ENCODE assay signal across 17 cellular contexts in the genomic region with DNA sequence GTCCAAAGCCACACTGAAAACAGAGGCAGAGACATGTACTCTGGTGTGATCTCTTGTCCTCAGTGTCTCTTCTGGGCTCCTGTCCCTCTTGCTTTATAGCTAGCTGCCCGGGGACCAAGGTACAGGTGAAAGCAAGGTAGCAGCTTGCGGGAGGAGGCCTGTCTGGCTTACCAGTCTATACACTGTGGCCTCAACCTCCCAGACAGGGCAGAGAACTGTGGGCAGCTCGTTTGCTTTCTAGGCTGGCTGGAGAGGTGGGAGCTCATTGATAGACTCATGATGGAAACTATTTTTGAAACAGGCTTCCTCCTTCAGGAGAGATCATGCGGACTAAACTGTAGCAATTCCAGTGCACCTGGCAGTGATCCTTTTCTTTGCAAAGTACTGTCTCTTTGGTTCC. TPM values are rescaled to one million over a fixed set of nuclear protein-coding genes. Genes with fewer than 3 reads are reported as not detected.
DNase-seq lines count a peak whose midpoint lies in the region; ATAC-seq and TF ChIP-seq lines count a peak whose summit lies in the region.
"Had no signal": no experiment of that assay in that cellular context is flagged by ENCODE, and none has a peak within 500 bp of the region (broad histone marks: within the 10 kb centered on the region; RNA-seq: fewer than 3 reads in every experiment).

No MANE protein-coding gene starts in this region.

- POLR2A ChIA-PET in activated CD4-positive, alpha-beta T cell treated with anti-CD3 and anti-CD28 coated beads for 36 hours (lab: Charles Lee) = no interaction called here
- POLR2A ChIA-PET in Panc1 (lab: Charles Lee) = no interaction called here

- H3K4me1 ChIP-seq in Panc1 (ENCODE audit: control insufficient read depth, insufficient read depth, low read length) (peaks cover 10% of the 10 kb centered on the region), left lung (peaks cover 10 to 80% of the 10 kb centered on the region in 2 donors)

- H3K4me3 Mint-ChIP-seq in activated CD4-positive, alpha-beta T cell treated with anti-CD3 and anti-CD28 coated beads for 36 hours = no peak overlapping the region
- H3K4me3 Mint-ChIP-seq in stimulated activated memory B cell treated with anti-CD40 and anti-IgM and Interleukin-4, amounts not matched to agents 10 μg/mL and 1 μg/mL and 100 μg/mL, for 72 hours = no peak overlapping the region
- H3K4me3 Mint-ChIP-seq: activated CD4-positive, alpha-beta T cell treated with anti-CD3 and anti-CD28 coated beads, Interleukin-2, amount 10 ng/mL, durations not matched to agents 7 days and 5 days; mesothelial cell of epicardium had no signal

- intact Hi-C loops in activated CD4-positive, alpha-beta T cell treated with anti-CD3 and anti-CD28 coated beads for 36 hours (cut with DNase I, micrococcal nuclease) = no loop called here
- intact Hi-C loops in Panc1 (cut with micrococcal nuclease; ENCODE audit: unreplicated experiment) = no loop called here
- intact Hi-C loops in left lung (cut with DNase I) = loop anchor here in 1 of 2 donors (10.0 kb wide), 1 partner anchor 171 kb away; no protein-coding TSS in a partner anchor
- intact Hi-C loops in sciatic nerve (cut with DNase I) = no loop called here

- ATAC-seq in activated CD4-positive, alpha-beta T cell treated with anti-CD3 and anti-CD28 coated beads for 36 hours = no peak
- ATAC-seq in Panc1 = no peak
- no peak for ATAC-seq in left lung
- no peak for ATAC-seq in stimulated activated memory B cell treated with anti-CD40 and anti-IgM and Interleukin-4, amounts not matched to agents 10 μg/mL and 1 μg/mL and 100 μg/mL, for 72 hours
- ATAC-seq in GM18868 (IDR thresholded peaks at IDR 0.05; ENCODE audit: unreplicated experiment) = no peak
- ATAC-seq in sciatic nerve = no peak
- no peak for ATAC-seq in HG03571 (IDR thresholded peaks at IDR 0.05; ENCODE audit: unreplicated experiment)

- CTCF ChIA-PET in activated CD4-positive, alpha-beta T cell treated with anti-CD3 and anti-CD28 coated beads for 36 hours (lab: Charles Lee) = interaction anchor here (2.1 kb wide), 1 partner anchor 45 kb away, joined by 6 read pairs; a partner anchor contains a TSS
- CTCF ChIA-PET in Panc1 (lab: Charles Lee) = no interaction called here

- H3K27ac Mint-ChIP-seq in activated CD4-positive, alpha-beta T cell treated with anti-CD3 and anti-CD28 coated beads for 36 hours = peak overlapping the region; percentile 6
- H3K27ac Mint-ChIP-seq in stimulated activated memory B cell treated with anti-CD40 and anti-IgM and Interleukin-4, amounts not matched to agents 10 μg/mL and 1 μg/mL and 100 μg/mL, for 72 hours = peak overlapping the region; percentile 93

- no peaks in the 10 kb centered on the region for H3K27me3 ChIP-seq in Panc1 (ENCODE audit: control insufficient read depth, insufficient read depth, low read length)
- no peaks in the 10 kb centered on the region for H3K27me3 ChIP-seq in left lung
- H3K27me3 ChIP-seq: brain microvascular endothelial cell, tibial nerve had no signal

- H3K4me3 ChIP-seq in Panc1 (ENCODE audit: low read depth in 2 of 2, low read length in 2 of 2) = no peak overlapping the region
- no peak overlapping the region for H3K4me3 ChIP-seq in left lung
- H3K4me3 ChIP-seq: tibial nerve had no signal

- no peak overlapping the region for H3K27ac ChIP-seq in Panc1 (ENCODE audit: low read length)
- peak overlapping the region; percentile 65 to 100 for H3K27ac ChIP-seq in left lung
- H3K27ac ChIP-seq: brain microvascular endothelial cell had no signal

- H3K9me3 ChIP-seq in Panc1 (ENCODE audit: control insufficient read depth, insufficient read depth, low read depth, low read length) (no peaks in the 10 kb centered on the region), left lung (no peaks in the 10 kb centered on the region)
- H3K9me3 ChIP-seq: tibial nerve had no signal

- in situ Hi-C loops in Panc1 (cut with HindIII; ENCODE audit: low pct_unique_long_range_greater_than_20kb, low sequenced_read_pairs) = no loop called here

- H3K36me3 ChIP-seq in Panc1 (ENCODE audit: control insufficient read depth, insufficient read depth, low read length) (peaks cover 5% of the 10 kb centered on the region), left lung (peaks cover 0 to 55% of the 10 kb centered on the region in 2 donors)

- TSS peak; percentile 13 for BruUV-seq in Panc1 (replicated peaks; lab: Mats Ljungman, UMichigan)

- no peaks in the 10 kb centered on the region for H3K27me3 Mint-ChIP-seq in activated CD4-positive, alpha-beta T cell treated with anti-CD3 and anti-CD28 coated beads for 36 hours
- H3K27me3 Mint-ChIP-seq in stimulated activated memory B cell treated with anti-CD40 and anti-IgM and Interleukin-4, amounts not matched to agents 10 μg/mL and 1 μg/mL and 100 μg/mL, for 72 hours = no peaks in the 10 kb centered on the region
- H3K27me3 Mint-ChIP-seq: activated CD4-positive, alpha-beta T cell treated with anti-CD3 and anti-CD28 coated beads, Interleukin-2, amount 10 ng/mL, durations not matched to agents 7 days and 5 days had no signal

- no peak for DNase-seq in activated CD4-positive, alpha-beta T cell treated with anti-CD3 and anti-CD28 coated beads for 36 hours
- DNase-seq in activated CD4-positive, alpha-beta T cell treated with anti-CD3 and anti-CD28 coated beads, Interleukin-2, amount 50 U/mL, for 48 hours = no peak
- DNase-seq in Panc1 (ENCODE audit: low read depth, low spot score) (no peak), left lung (no peak), sciatic nerve (ENCODE audit: low spot score) (no peak)
- DNase-seq: 8988T; activated CD4-positive, alpha-beta T cell treated with anti-CD3 and anti-CD28 coated beads, Interleukin-2, amount 10 ng/mL, durations not matched to agents 7 days and 5 days; activated effector memory CD4-positive, alpha-beta T cell treated with anti-CD3 and anti-CD28 coated beads, Interleukin-2, amount 50 U/mL, for 16 hours; brain microvascular endothelial cell; GOT3; MV-4-11; NCI-H774 had no signal

- no peak for TF ChIP-seq CTCF in Panc1 (IDR thresholded peaks at IDR 0.05)
- no peak for TF ChIP-seq CTCF in left lung (IDR thresholded peaks at IDR 0.05)

- H3K9me3 Mint-ChIP-seq in activated CD4-positive, alpha-beta T cell treated with anti-CD3 and anti-CD28 coated beads for 36 hours (ENCODE audit: low read depth) = peaks cover 8% of the 10 kb centered on the region
- peaks cover 4% of the 10 kb centered on the region for H3K9me3 Mint-ChIP-seq in stimulated activated memory B cell treated with anti-CD40 and anti-IgM and Interleukin-4, amounts not matched to agents 10 μg/mL and 1 μg/mL and 100 μg/mL, for 72 hours

- peaks cover 79% of the 10 kb centered on the region for H3K36me3 Mint-ChIP-seq in activated CD4-positive, alpha-beta T cell treated with anti-CD3 and anti-CD28 coated beads for 36 hours (ENCODE audit: low read depth)
- peaks cover 85% of the 10 kb centered on the region for H3K36me3 Mint-ChIP-seq in stimulated activated memory B cell treated with anti-CD40 and anti-IgM and Interleukin-4, amounts not matched to agents 10 μg/mL and 1 μg/mL and 100 μg/mL, for 72 hours

- H3K4me1 Mint-ChIP-seq in activated CD4-positive, alpha-beta T cell treated with anti-CD3 and anti-CD28 coated beads for 36 hours = peaks cover 47% of the 10 kb centered on the region
- peaks cover 81% of the 10 kb centered on the region for H3K4me1 Mint-ChIP-seq in stimulated activated memory B cell treated with anti-CD40 and anti-IgM and Interleukin-4, amounts not matched to agents 10 μg/mL and 1 μg/mL and 100 μg/mL, for 72 hours

RNA-seq across cellular contexts. Expression of a gene that starts 4.6 kb away (rescaled TPM):
- total RNA-seq in activated CD4-positive, alpha-beta T cell treated with anti-CD3 and anti-CD28 coated beads for 36 hours = 10 to 100 TPM; 32.6 to 40.5 TPM
- 49.6 TPM for total RNA-seq in Panc1 (2021; ENCODE audit: unreplicated experiment)
- polyA plus RNA-seq in Panc1 (2012; ENCODE audit: insufficient read length) = 37.1 TPM
- 10 to 100 TPM; 32.1 to 39.9 TPM for total RNA-seq in left lung
- total RNA-seq in sciatic nerve = 39.8 TPM

RNA-seq across cellular contexts. Expression of a gene that starts 18.0 kb away (rescaled TPM):
- total RNA-seq in activated CD4-positive, alpha-beta T cell treated with anti-CD3 and anti-CD28 coated beads for 36 hours = 10 to 100 TPM; 10.8 to 12.1 TPM
- total RNA-seq in Panc1 (2021; ENCODE audit: unreplicated experiment) = 3.2 TPM
- polyA plus RNA-seq in Panc1 (2012; ENCODE audit: insufficient read length) = 7.7 TPM
- 10 to 100 TPM; 24.0 to 25.4 TPM for total RNA-seq in left lung
- total RNA-seq in sciatic nerve = 29.4 TPM

RNA-seq across cellular contexts. Expression of a gene that starts 45.5 kb away (rescaled TPM):
- total RNA-seq in activated CD4-positive, alpha-beta T cell treated with anti-CD3 and anti-CD28 coated beads for 36 hours = 10 to 100 TPM; 11.8 to 12.0 TPM
- 8.8 TPM for total RNA-seq in Panc1 (2021; ENCODE audit: unreplicated experiment)
- 10.3 TPM for polyA plus RNA-seq in Panc1 (2012; ENCODE audit: insufficient read length)
- 10 to 100 TPM; 22.9 to 27.9 TPM for total RNA-seq in left lung
- 32.7 TPM for total RNA-seq in sciatic nerve
